ENCODE assay signal across 8 cellular contexts in the genomic region with DNA sequence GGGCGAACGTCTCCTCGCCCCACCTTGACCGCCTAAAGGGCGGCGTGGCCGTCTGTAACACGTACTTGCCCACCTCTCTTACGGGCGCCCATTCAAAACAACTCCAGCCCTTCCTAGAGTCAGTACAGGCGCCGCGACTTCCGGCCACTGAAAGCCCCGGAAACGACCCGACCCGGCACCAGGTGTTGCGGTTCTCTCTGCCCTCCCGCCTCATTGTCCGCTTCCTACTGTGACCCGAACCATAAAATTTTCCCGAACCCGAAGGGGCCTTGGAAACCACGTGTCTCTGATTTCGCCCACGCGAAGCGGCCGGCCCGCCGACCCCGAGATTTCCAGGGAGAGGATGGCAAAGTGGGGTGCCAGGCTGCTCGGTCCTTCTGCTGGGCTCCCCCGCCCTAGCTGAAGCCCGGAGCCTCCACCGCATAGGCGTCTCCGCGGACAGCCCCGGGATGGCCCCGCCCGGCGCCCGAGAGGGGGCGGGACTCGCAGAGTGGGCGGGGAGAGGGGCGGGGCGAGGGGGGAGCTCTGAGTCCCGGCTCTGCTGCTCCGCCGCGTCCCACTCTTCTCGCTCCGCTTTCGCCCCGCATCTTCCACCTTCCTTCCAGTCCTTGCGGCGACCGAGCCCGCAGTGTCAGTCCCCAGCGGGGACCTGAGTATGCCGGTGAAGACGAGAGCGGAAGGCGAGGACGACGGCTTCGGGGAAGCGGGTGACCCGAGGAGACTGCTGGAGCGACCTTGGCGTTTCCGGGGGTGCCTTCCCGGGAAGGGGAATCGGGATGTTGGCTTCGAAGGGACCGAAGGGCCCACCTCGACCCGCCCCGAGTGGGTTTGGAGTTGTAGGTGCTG.
DNase-seq lines count a peak whose midpoint lies in the region; ATAC-seq lines count a peak whose summit lies in the region.

No MANE protein-coding gene starts in this region.

- peak; percentile 60 for ATAC-seq in GM19023 (IDR thresholded peaks at IDR 0.05; ENCODE audit: unreplicated experiment)
- peak; percentile 61 for ATAC-seq in HG03280 (IDR thresholded peaks at IDR 0.05; ENCODE audit: unreplicated experiment)

- DNase-seq in AG08395 (ENCODE audit: low spot score) (peak; percentile 89), NCI-H226 (peak; percentile 87), islet precursor cell (peak; percentile 91)
- peak; percentile 72 for DNase-seq in activated CD4-positive, CD25-positive, alpha-beta regulatory T cell treated with anti-CD3 and anti-CD28 coated beads, Interleukin-2, amount 50 U/mL, for 16 hours (ENCODE audit: low read depth, low spot score)
- peak; percentile 89 for DNase-seq in central memory CD4-positive, alpha-beta T cell
- DNase-seq in stimulated activated CD4-positive, alpha-beta T cell treated with anti-CD3 and anti-CD28 coated beads, Interleukin-12 subunit alpha, Interleukin-12 subunit beta, amount 100 ng/mL, for 4 hours = peak; percentile 82

Comparison
In these comparisons a context has a peak if more than half of its experiments do, and no peak if none do; other contexts are left out.
1. Peak in every context shown above with its lines: DNase-seq and ATAC-seq.